ENCODE assay signal across 16 cellular contexts in genomic region chr17:74289688-74290087, GRCh38. TPM values are rescaled to one million over a fixed set of nuclear protein-coding genes. Genes with fewer than 3 reads are reported as not detected.
"Had no signal": no experiment of that assay in that cellular context is flagged by ENCODE, and none has a peak within 500 bp of the region (broad histone marks: within the 10 kb centered on the region; RNA-seq: fewer than 3 reads in every experiment).

No MANE protein-coding gene starts in this region.

- H3K27ac ChIP-seq: coronary artery, gastrocnemius medialis, suprapubic skin had no signal

- H3K27me3 Mint-ChIP-seq: activated naive CD4-positive, alpha-beta T cell treated with anti-CD3 and anti-CD28 coated beads, Interleukin-2, amount 50 U/mL, for 24 hours had no signal

- H3K36me3 ChIP-seq: gastrocnemius medialis, suprapubic skin had no signal

- H3K27me3 ChIP-seq: suprapubic skin had no signal

- H3K36me3 Mint-ChIP-seq: activated naive CD4-positive, alpha-beta T cell treated with anti-CD3 and anti-CD28 coated beads, Interleukin-2, amount 50 U/mL, for 24 hours; naive B cell had no signal

- H3K4me1 ChIP-seq: gastrocnemius medialis had no signal

- H3K4me3 Mint-ChIP-seq: activated B cell treated with CpG ODN at 0.5 μM for 24 hours; activated naive CD4-positive, alpha-beta T cell treated with anti-CD3 and anti-CD28 coated beads, Interleukin-2, amount 50 U/mL, for 24 hours; activated T-helper 1 cell treated with anti-CD3 and anti-CD28 coated beads, Interleukin-12 subunit alpha, Interleukin-12 subunit beta, Interleukin-2, Interleukin-4 antibody, amounts not matched to agents 30 ng/mL and 10 ng/mL and 1 ng/mL, durations not matched to agents 14 hours and 24 hours and 36 hours had no signal

- H3K9me3 Mint-ChIP-seq: activated naive CD4-positive, alpha-beta T cell treated with anti-CD3 and anti-CD28 coated beads, Interleukin-2, amount 50 U/mL, for 24 hours; activated T-helper 1 cell treated with anti-CD3 and anti-CD28 coated beads, Interleukin-12 subunit alpha, Interleukin-12 subunit beta, Interleukin-2, Interleukin-4 antibody, amounts not matched to agents 30 ng/mL and 10 ng/mL and 1 ng/mL, durations not matched to agents 14 hours and 24 hours and 36 hours had no signal

- H3K9me3 ChIP-seq: gastrocnemius medialis, suprapubic skin had no signal

- DNase-seq: activated B cell treated with CpG ODN at 0.5 μM for 24 hours; activated CD4-positive, alpha-beta T cell treated with anti-CD3 and anti-CD28 coated beads, Interleukin-2, amount 50 U/mL, for 4 hours; activated CD8-positive, alpha-beta memory T cell treated with anti-CD3 and anti-CD28 coated beads, Interleukin-2, amount 50 U/mL, for 4 hours; caudate nucleus; effector CD8-positive, alpha-beta T cell; gastrocnemius medialis; naive B cell; small intestine had no signal

- H3K4me3 ChIP-seq: coronary artery, gastrocnemius medialis, suprapubic skin had no signal

- H3K27ac Mint-ChIP-seq: activated B cell treated with CpG ODN at 0.5 μM for 24 hours; activated naive CD4-positive, alpha-beta T cell treated with anti-CD3 and anti-CD28 coated beads, Interleukin-2, amount 50 U/mL, for 24 hours; naive B cell had no signal

- ATAC-seq: gastrocnemius medialis had no signal

RNA-seq across cellular contexts. Expression of gene DNAI2, which starts 15.7 kb away (rescaled TPM):
- total RNA-seq: activated B cell treated with CpG ODN at 0.5 μM for 24 hours, gastrocnemius medialis, liver, SK-MEL-5, suprapubic skin, ureter had no signal
- polyA plus RNA-seq: keratinocyte, liver had no signal

RNA-seq across cellular contexts. Expression of gene KIF19, which starts 36.3 kb away (rescaled TPM):
- total RNA-seq: activated B cell treated with CpG ODN at 0.5 μM for 24 hours had no signal
- polyA plus RNA-seq: keratinocyte had no signal
